ENCODE assay signal across 1 cellular context in the genomic region with DNA sequence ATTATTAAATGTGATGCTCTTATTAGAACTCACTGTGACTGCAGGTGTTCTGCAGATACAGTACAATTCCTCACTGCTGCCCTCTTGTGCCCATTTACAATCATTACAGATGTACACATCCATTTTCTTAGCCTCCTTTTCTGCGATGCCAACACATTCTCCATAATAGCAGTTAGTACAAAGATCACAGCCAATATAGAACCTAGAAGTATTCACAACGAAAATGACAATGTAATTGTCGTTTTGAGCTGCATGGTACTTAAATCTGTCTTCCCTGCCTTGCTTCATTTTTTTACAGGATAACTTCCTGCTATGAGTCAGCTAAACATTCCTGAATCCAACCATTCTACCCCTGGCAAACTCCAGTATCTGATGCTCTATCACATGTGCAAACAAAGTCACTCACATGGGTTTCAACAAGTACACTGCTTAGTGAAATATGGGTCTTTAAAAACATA.
A peak's percentile ranks its signal among the peaks of the same experiment; 100 is the strongest.
TF ChIP-seq lines count a peak whose summit lies in the region.
"Not testable (repeated sequence)": the region's sequence is repeated elsewhere in the genome, so short reads cannot be mapped to it uniquely, and the experiment has no call there.

No MANE protein-coding gene starts in this region.

TF ChIP-seq in HepG2, 621 proteins besides CTCF, POLR2A, EP300 and RAD21 (continued from another document and continues in another):
- TF ChIP-seq, protein P1, sequence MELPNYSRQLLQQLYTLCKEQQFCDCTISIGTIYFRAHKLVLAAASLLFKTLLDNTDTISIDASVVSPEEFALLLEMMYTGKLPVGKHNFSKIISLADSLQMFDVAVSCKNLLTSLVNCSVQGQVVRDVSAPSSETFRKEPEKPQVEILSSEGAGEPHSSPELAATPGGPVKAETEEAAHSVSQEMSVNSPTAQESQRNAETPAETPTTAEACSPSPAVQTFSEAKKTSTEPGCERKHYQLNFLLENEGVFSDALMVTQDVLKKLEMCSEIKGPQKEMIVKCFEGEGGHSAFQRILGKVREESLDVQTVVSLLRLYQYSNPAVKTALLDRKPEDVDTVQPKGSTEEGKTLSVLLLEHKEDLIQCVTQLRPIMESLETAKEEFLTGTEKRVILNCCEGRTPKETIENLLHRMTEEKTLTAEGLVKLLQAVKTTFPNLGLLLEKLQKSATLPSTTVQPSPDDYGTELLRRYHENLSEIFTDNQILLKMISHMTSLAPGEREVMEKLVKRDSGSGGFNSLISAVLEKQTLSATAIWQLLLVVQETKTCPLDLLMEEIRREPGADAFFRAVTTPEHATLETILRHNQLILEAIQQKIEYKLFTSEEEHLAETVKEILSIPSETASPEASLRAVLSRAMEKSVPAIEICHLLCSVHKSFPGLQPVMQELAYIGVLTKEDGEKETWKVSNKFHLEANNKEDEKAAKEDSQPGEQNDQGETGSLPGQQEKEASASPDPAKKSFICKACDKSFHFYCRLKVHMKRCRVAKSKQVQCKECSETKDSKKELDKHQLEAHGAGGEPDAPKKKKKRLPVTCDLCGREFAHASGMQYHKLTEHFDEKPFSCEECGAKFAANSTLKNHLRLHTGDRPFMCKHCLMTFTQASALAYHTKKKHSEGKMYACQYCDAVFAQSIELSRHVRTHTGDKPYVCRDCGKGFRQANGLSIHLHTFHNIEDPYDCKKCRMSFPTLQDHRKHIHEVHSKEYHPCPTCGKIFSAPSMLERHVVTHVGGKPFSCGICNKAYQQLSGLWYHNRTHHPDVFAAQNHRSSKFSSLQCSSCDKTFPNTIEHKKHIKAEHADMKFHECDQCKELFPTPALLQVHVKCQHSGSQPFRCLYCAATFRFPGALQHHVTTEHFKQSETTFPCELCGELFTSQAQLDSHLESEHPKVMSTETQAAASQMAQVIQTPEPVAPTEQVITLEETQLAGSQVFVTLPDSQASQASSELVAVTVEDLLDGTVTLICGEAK (IDR thresholded peaks at IDR 0.05): 0 out of 2 replicates have a peak, but pooled peaks have one; percentile 6
- TF ChIP-seq, protein P1 (CRISPR knock-in tag; IDR thresholded peaks at IDR 0.05): not testable (repeated sequence)
- 0 out of 2 replicates have a peak, but pooled peaks have one; percentile 16 for TF ChIP-seq GATAD1 (CRISPR knock-in tag; IDR thresholded peaks at IDR 0.05)
- TF ChIP-seq FOXK2 (IDR thresholded peaks at IDR 0.05): peak; percentile 60; the same call in 1 of the 2 replicates
- peak; percentile 38; the same call in 1 of the 2 replicates for TF ChIP-seq KDM3A (CRISPR knock-in tag; IDR thresholded peaks at IDR 0.05; ENCODE audit: low read depth)
- TF ChIP-seq ERF (CRISPR knock-in tag; IDR thresholded peaks at IDR 0.05): peak; percentile 37; the same call in 1 of the 2 replicates
- TF ChIP-seq SALL1 (CRISPR knock-in tag; IDR thresholded peaks at IDR 0.05): peak; percentile 27; the same call in 1 of the 2 replicates
- peak; percentile 72; the same call in 1 of the 2 replicates for TF ChIP-seq MIXL1 (CRISPR knock-in tag; IDR thresholded peaks at IDR 0.05)
- 0 out of 2 replicates have a peak, but pooled peaks have one; percentile 26 for TF ChIP-seq RFXANK (CRISPR knock-in tag; IDR thresholded peaks at IDR 0.05)
- peak; percentile 90 for TF ChIP-seq FOSL2 (CRISPR knock-in tag; IDR thresholded peaks at IDR 0.05)
- TF ChIP-seq, protein P2, sequence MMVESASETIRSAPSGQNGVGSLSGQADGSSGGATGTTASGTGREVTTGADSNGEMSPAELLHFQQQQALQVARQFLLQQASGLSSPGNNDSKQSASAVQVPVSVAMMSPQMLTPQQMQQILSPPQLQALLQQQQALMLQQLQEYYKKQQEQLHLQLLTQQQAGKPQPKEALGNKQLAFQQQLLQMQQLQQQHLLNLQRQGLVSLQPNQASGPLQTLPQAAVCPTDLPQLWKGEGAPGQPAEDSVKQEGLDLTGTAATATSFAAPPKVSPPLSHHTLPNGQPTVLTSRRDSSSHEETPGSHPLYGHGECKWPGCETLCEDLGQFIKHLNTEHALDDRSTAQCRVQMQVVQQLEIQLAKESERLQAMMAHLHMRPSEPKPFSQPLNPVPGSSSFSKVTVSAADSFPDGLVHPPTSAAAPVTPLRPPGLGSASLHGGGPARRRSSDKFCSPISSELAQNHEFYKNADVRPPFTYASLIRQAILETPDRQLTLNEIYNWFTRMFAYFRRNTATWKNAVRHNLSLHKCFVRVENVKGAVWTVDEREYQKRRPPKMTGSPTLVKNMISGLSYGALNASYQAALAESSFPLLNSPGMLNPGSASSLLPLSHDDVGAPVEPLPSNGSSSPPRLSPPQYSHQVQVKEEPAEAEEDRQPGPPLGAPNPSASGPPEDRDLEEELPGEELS (CRISPR knock-in tag; IDR thresholded peaks at IDR 0.05): peak; percentile 33; the same call in 1 of the 2 replicates
- TF ChIP-seq, protein P3, sequence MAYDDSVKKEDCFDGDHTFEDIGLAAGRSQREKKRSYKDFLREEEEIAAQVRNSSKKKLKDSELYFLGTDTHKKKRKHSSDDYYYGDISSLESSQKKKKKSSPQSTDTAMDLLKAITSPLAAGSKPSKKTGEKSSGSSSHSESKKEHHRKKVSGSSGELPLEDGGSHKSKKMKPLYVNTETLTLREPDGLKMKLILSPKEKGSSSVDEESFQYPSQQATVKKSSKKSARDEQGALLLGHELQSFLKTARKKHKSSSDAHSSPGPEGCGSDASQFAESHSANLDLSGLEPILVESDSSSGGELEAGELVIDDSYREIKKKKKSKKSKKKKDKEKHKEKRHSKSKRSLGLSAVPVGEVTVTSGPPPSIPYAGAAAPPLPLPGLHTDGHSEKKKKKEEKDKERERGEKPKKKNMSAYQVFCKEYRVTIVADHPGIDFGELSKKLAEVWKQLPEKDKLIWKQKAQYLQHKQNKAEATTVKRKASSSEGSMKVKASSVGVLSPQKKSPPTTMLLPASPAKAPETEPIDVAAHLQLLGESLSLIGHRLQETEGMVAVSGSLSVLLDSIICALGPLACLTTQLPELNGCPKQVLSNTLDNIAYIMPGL (CRISPR knock-in tag; IDR thresholded peaks at IDR 0.05; ENCODE audit: borderline replicate concordance in 1 of 2, low read depth in 1 of 2): peak; percentile 28 to 82; a peak in 1 of 4 replicates
- TF ChIP-seq MIER2 (CRISPR knock-in tag; IDR thresholded peaks at IDR 0.05): 0 out of 2 replicates have a peak, but pooled peaks have one; percentile 18
- TF ChIP-seq JUN (CRISPR knock-in tag; IDR thresholded peaks at IDR 0.05): peak; percentile 64; the same call in 1 of the 2 replicates
- peak; percentile 86 for TF ChIP-seq TEAD3 (CRISPR knock-in tag; optimal IDR thresholded peaks at IDR 0.05; ENCODE audit: borderline replicate concordance)
- TF ChIP-seq ATF1 (CRISPR knock-in tag; IDR thresholded peaks at IDR 0.05): peak; percentile 46; the same call in 1 of the 2 replicates
- peak; percentile 65 for TF ChIP-seq RXRB (CRISPR knock-in tag; IDR thresholded peaks at IDR 0.05; ENCODE audit: borderline replicate concordance)
- TF ChIP-seq, protein P4, sequence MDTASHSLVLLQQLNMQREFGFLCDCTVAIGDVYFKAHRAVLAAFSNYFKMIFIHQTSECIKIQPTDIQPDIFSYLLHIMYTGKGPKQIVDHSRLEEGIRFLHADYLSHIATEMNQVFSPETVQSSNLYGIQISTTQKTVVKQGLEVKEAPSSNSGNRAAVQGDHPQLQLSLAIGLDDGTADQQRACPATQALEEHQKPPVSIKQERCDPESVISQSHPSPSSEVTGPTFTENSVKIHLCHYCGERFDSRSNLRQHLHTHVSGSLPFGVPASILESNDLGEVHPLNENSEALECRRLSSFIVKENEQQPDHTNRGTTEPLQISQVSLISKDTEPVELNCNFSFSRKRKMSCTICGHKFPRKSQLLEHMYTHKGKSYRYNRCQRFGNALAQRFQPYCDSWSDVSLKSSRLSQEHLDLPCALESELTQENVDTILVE (CRISPR knock-in tag; IDR thresholded peaks at IDR 0.05): 0 out of 2 replicates have a peak, but pooled peaks have one; percentile 40
- peak; percentile 55 for TF ChIP-seq THAP11 (CRISPR knock-in tag; IDR thresholded peaks at IDR 0.05)
- TF ChIP-seq MED1 (CRISPR knock-in tag; IDR thresholded peaks at IDR 0.05): peak; percentile 58
- TF ChIP-seq, protein P5, sequence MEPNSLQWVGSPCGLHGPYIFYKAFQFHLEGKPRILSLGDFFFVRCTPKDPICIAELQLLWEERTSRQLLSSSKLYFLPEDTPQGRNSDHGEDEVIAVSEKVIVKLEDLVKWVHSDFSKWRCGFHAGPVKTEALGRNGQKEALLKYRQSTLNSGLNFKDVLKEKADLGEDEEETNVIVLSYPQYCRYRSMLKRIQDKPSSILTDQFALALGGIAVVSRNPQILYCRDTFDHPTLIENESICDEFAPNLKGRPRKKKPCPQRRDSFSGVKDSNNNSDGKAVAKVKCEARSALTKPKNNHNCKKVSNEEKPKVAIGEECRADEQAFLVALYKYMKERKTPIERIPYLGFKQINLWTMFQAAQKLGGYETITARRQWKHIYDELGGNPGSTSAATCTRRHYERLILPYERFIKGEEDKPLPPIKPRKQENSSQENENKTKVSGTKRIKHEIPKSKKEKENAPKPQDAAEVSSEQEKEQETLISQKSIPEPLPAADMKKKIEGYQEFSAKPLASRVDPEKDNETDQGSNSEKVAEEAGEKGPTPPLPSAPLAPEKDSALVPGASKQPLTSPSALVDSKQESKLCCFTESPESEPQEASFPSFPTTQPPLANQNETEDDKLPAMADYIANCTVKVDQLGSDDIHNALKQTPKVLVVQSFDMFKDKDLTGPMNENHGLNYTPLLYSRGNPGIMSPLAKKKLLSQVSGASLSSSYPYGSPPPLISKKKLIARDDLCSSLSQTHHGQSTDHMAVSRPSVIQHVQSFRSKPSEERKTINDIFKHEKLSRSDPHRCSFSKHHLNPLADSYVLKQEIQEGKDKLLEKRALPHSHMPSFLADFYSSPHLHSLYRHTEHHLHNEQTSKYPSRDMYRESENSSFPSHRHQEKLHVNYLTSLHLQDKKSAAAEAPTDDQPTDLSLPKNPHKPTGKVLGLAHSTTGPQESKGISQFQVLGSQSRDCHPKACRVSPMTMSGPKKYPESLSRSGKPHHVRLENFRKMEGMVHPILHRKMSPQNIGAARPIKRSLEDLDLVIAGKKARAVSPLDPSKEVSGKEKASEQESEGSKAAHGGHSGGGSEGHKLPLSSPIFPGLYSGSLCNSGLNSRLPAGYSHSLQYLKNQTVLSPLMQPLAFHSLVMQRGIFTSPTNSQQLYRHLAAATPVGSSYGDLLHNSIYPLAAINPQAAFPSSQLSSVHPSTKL (CRISPR knock-in tag; IDR thresholded peaks at IDR 0.05): peak; percentile 78
- peak; percentile 71; the same call in 1 of the 2 replicates for TF ChIP-seq ETV5 (CRISPR knock-in tag; IDR thresholded peaks at IDR 0.05; ENCODE audit: borderline replicate concordance)
- TF ChIP-seq TBX3 (IDR thresholded peaks at IDR 0.05; ENCODE audit: borderline replicate concordance): 0 out of 2 replicates have a peak, but pooled peaks have one; percentile 14
- TF ChIP-seq ELF1 (CRISPR knock-in tag; IDR thresholded peaks at IDR 0.05): peak; percentile 27; the same call in 1 of the 2 replicates
- TF ChIP-seq RARA (CRISPR knock-in tag; IDR thresholded peaks at IDR 0.05): peak; percentile 25; the same call in 1 of the 2 replicates
- peak; percentile 48 for TF ChIP-seq NFE2L2 (IDR thresholded peaks at IDR 0.05; ENCODE audit: low read length)
- TF ChIP-seq STAG1 (CRISPR knock-in tag; IDR thresholded peaks at IDR 0.05): peak; percentile 82
- TF ChIP-seq, protein P6, sequence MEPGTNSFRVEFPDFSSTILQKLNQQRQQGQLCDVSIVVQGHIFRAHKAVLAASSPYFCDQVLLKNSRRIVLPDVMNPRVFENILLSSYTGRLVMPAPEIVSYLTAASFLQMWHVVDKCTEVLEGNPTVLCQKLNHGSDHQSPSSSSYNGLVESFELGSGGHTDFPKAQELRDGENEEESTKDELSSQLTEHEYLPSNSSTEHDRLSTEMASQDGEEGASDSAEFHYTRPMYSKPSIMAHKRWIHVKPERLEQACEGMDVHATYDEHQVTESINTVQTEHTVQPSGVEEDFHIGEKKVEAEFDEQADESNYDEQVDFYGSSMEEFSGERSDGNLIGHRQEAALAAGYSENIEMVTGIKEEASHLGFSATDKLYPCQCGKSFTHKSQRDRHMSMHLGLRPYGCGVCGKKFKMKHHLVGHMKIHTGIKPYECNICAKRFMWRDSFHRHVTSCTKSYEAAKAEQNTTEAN (CRISPR knock-in tag; conservative IDR thresholded peaks at IDR 0.05): 0 out of 2 replicates have a peak, but pooled peaks have one; percentile 37
- TF ChIP-seq ATF7 (IDR thresholded peaks at IDR 0.05): 0 out of 2 replicates have a peak, but pooled peaks have one; percentile 14
- not testable (repeated sequence) for TF ChIP-seq ATF7 (CRISPR knock-in tag; IDR thresholded peaks at IDR 0.05)
- TF ChIP-seq, protein P7, sequence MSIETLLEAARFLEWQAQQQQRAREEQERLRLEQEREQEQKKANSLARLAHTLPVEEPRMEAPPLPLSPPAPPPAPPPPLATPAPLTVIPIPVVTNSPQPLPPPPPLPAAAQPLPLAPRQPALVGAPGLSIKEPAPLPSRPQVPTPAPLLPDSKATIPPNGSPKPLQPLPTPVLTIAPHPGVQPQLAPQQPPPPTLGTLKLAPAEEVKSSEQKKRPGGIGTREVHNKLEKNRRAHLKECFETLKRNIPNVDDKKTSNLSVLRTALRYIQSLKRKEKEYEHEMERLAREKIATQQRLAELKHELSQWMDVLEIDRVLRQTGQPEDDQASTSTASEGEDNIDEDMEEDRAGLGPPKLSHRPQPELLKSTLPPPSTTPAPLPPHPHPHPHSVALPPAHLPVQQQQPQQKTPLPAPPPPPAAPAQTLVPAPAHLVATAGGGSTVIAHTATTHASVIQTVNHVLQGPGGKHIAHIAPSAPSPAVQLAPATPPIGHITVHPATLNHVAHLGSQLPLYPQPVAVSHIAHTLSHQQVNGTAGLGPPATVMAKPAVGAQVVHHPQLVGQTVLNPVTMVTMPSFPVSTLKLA (IDR thresholded peaks at IDR 0.05): peak; percentile 78
- peak; percentile 44; the same call in 1 of the 2 replicates for TF ChIP-seq KAT8 (CRISPR knock-in tag; IDR thresholded peaks at IDR 0.05)
